ENCODE assay signal across 8 cellular contexts in genomic region chr13:99085846-99086148, GRCh38.
A peak's percentile ranks its signal among the peaks of the same experiment; 100 is the strongest.
DNase-seq lines count a peak whose midpoint lies in the region; ATAC-seq and TF ChIP-seq lines count a peak whose summit lies in the region.

No MANE protein-coding gene starts in this region.

- H3K36me3 ChIP-seq in ES-I3 (ENCODE audit: insufficient read depth, low read length): no peaks in the 10 kb centered on the region
- H3K36me3 ChIP-seq in SJSA1: peaks cover 10% of the 10 kb centered on the region

- peak in 1 of 2 experiments; percentile 84 for DNase-seq in SJSA1 (ENCODE audit: low read depth in 1 of 2, low spot score in 2 of 2)
- DNase-seq in fibroblast of mammary gland (ENCODE audit: low read depth): no peak
- no peak for DNase-seq in retinal pigment epithelial cell (ENCODE audit: low read depth)
- no peak for DNase-seq in SIG-M5 (lab: John Stamatoyannopoulos, UW)
- no peak for DNase-seq in GM20000 (ENCODE audit: low spot score)
- DNase-seq in EL: no peak

- H3K4me3 ChIP-seq in SJSA1: peak overlapping the region; percentile 87
- H3K4me3 ChIP-seq in fibroblast of mammary gland (ENCODE audit: control insufficient read depth, low read depth, low read length): peak overlapping the region; percentile 52
- peak overlapping the region; percentile 58 for H3K4me3 ChIP-seq in retinal pigment epithelial cell (ENCODE audit: low read length)

- peak overlapping the region; percentile 78; the same call in 1 of the 2 replicates for H3K9ac ChIP-seq in ES-I3 (ENCODE audit: low read depth, low read length)

- H3K9me3 ChIP-seq in ES-I3 (ENCODE audit: control insufficient read depth, insufficient read depth, low read length) (no peaks in the 10 kb centered on the region), SJSA1 (replicated peaks) (peaks cover 8% of the 10 kb centered on the region)

- H3K4me1 ChIP-seq in ES-I3 (ENCODE audit: insufficient read depth, low read length) (0 out of 2 replicates have a peak, but pooled peaks cover 3% of the 10 kb centered on the region), SJSA1 (replicated peaks) (peaks cover 19% of the 10 kb centered on the region)

- TF ChIP-seq CTCF in fibroblast of mammary gland (conservative IDR thresholded peaks at IDR 0.05; ENCODE audit: control insufficient read depth, insufficient read depth, low read depth, low read length) (no peak), retinal pigment epithelial cell (conservative IDR thresholded peaks at IDR 0.05; ENCODE audit: low read depth, low read length) (no peak), GM20000 (IDR thresholded peaks at IDR 0.05; ENCODE audit: extremely low read depth, missing control alignments) (no peak)

- H3K27me3 ChIP-seq in SJSA1 (replicated peaks): no peaks in the 10 kb centered on the region; the same call in 1 of the 2 replicates

- no peak for ATAC-seq in GM18870 (IDR thresholded peaks at IDR 0.05; ENCODE audit: unreplicated experiment)

- no peak overlapping the region for H3K27ac ChIP-seq in SJSA1
